In the genomic region with DNA sequence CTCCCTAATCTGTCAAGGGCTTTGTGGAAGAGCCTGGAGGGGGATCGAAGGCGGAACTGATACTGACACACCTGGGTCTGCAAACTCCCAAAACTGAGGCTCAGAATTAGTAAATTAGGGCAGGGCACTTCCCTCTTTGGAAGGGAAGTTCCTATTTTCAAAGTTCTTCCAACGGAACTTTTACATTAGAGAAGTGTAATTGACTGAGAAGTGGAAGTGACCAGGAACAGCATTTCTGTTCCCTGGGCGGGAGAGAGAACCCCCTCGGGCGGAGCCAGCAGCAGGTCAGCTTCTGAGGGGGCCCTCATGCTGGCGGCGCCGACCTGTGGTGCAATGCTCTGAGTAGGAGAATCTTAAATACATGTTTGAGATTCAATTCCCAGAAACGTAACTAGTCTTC, we compare ENCODE assay signal across 7 cellular contexts. TPM values are rescaled to one million over a fixed set of nuclear protein-coding genes. Genes with fewer than 3 reads are reported as not detected.
DNase-seq lines count a peak whose midpoint lies in the region; ATAC-seq and TF ChIP-seq lines count a peak whose summit lies in the region.

No MANE protein-coding gene starts in this region.

- H3K4me1 ChIP-seq in GM23248 (ENCODE audit: insufficient read depth) (peaks cover 18% of the 10 kb centered on the region; the same call in 1 of the 2 replicates), SJCRH30 (peaks cover 4% of the 10 kb centered on the region)

- peaks cover 10% of the 10 kb centered on the region for H3F3A ChIP-seq in GM23248 (ENCODE audit: insufficient read depth)

- peaks cover 4% of the 10 kb centered on the region for H3K9me3 Mint-ChIP-seq in glutamatergic neuron (ENCODE audit: unreplicated experiment)

- H3K4me3 ChIP-seq in GM23248 (peak overlapping the region; percentile 98), SJCRH30 (peak overlapping the region; percentile 95; the same call in 1 of the 2 replicates), skin epidermis (peak overlapping the region in 5 of 7 experiments; percentile 90 to 99 (median 98))

- 0 out of 2 replicates have a peak, but pooled peaks cover 4% of the 10 kb centered on the region for H4K20me1 ChIP-seq in GM23248 (ENCODE audit: insufficient read depth)

- peak overlapping the region; percentile 88 for H2AFZ ChIP-seq in GM23248

- peak overlapping the region; percentile 78 for H3K4me3 Mint-ChIP-seq in glutamatergic neuron (ENCODE audit: unreplicated experiment)

- DNase-seq in GM23248 (no peak), SJCRH30 (no peak), glutamatergic neuron (no peak), NCI-H748 treated with DMSO at 0.1 percent for 48 hours (lab: John Stamatoyannopoulos, UW) (no peak), iPS-NIHi11 (ENCODE audit: low spot score) (no peak)

- H3K79me2 ChIP-seq in GM23248 (ENCODE audit: insufficient read depth): peaks cover 38% of the 10 kb centered on the region

- H3K4me2 ChIP-seq in GM23248 (ENCODE audit: unreplicated experiment): peak overlapping the region; percentile 84

- no peaks in the 10 kb centered on the region for H3K36me3 Mint-ChIP-seq in glutamatergic neuron (ENCODE audit: unreplicated experiment)

- TF ChIP-seq CTCF in glutamatergic neuron (IDR thresholded peaks at IDR 0.05; ENCODE audit: partially characterized antibody, unreplicated experiment): no peak

- no peak overlapping the region for H3K27ac ChIP-seq in GM23248
- H3K27ac ChIP-seq in SJCRH30: no peak overlapping the region
- peak overlapping the region in 17 of 21 experiments; percentile 75 to 99 (median 95) for H3K27ac ChIP-seq in skin epidermis

- H3K27me3 ChIP-seq in GM23248 (replicated peaks; ENCODE audit: insufficient read depth) (no peaks in the 10 kb centered on the region), SJCRH30 (no peaks in the 10 kb centered on the region)

- no peaks in the 10 kb centered on the region for H3K9me3 ChIP-seq in GM23248 (ENCODE audit: low read depth)
- no peaks in the 10 kb centered on the region for H3K9me3 ChIP-seq in SJCRH30 (replicated peaks)

- peaks cover 4% of the 10 kb centered on the region for H3K4me1 Mint-ChIP-seq in glutamatergic neuron (ENCODE audit: low read depth, unreplicated experiment)

- 48 to 52% methylated on average over 10 of the region's 10 CpGs for WGBS in GM23248 (ENCODE audit: low coverage in 1 of 2, low lambda C conversion rate in 2 of 2, missing lambda C conversion rate in 2 of 2), 2 experiments

- H3K36me3 ChIP-seq in GM23248 (ENCODE audit: low read depth): no peaks in the 10 kb centered on the region
- no peaks in the 10 kb centered on the region for H3K36me3 ChIP-seq in SJCRH30

- H3K9me2 ChIP-seq in GM23248 (ENCODE audit: insufficient read depth): no peaks in the 10 kb centered on the region

- in situ Hi-C loops in GM23248 (cut with MboI): no loop called here

- ATAC-seq in HG02610 (IDR thresholded peaks at IDR 0.05; ENCODE audit: unreplicated experiment): no peak

- peaks cover 5% of the 10 kb centered on the region for H3K27me3 Mint-ChIP-seq in glutamatergic neuron (ENCODE audit: unreplicated experiment)

- 0 out of 2 replicates have a peak overlapping the region, but pooled peaks have one; percentile 89 for H3K9ac ChIP-seq in GM23248

- H3K27ac Mint-ChIP-seq in glutamatergic neuron (ENCODE audit: unreplicated experiment): peak overlapping the region; percentile 7

RNA-seq across cellular contexts. Expression of a gene that starts 1.1 kb away (rescaled TPM):
- total RNA-seq in GM23248 (2014; rRNA removed; shearing (Covaris generic)): 7.8 and 8.6 TPM in 2 replicates
- 5.0 and 5.8 TPM in 2 replicates for polyA plus RNA-seq in GM23248 (2016; fragmentation: Nextera tagmentation; extraction: Ambion mirVana)
- 11.8 and 12.9 TPM in 2 replicates for total RNA-seq in SJCRH30 (2014; rRNA removed; shearing (Covaris generic))
- 40.5 TPM for total RNA-seq in glutamatergic neuron (ENCODE audit: unreplicated experiment)

RNA-seq across cellular contexts. Expression of a gene that starts 19.8 kb away (rescaled TPM):
- total RNA-seq in GM23248 (2014; rRNA removed; shearing (Covaris generic)): not detected in 2 replicates
- not detected in 2 replicates for polyA plus RNA-seq in GM23248 (2016; fragmentation: Nextera tagmentation; extraction: Ambion mirVana)
- not detected in 2 replicates for total RNA-seq in SJCRH30 (2014; rRNA removed; shearing (Covaris generic))
- total RNA-seq in glutamatergic neuron (ENCODE audit: unreplicated experiment): not detected

RNA-seq across cellular contexts. Expression of a gene that starts 36.6 kb away (rescaled TPM):
- 19.7 and 28.0 TPM in 2 replicates for total RNA-seq in GM23248 (2014; rRNA removed; shearing (Covaris generic))
- polyA plus RNA-seq in GM23248 (2016; fragmentation: Nextera tagmentation; extraction: Ambion mirVana): 13.4 and 13.8 TPM in 2 replicates
- 0.24 and 0.25 TPM in 2 replicates for total RNA-seq in SJCRH30 (2014; rRNA removed; shearing (Covaris generic))
- 1.7 TPM for total RNA-seq in glutamatergic neuron (ENCODE audit: unreplicated experiment)

RNA-seq across cellular contexts. Expression of a gene that starts 56.2 kb away (rescaled TPM):
- total RNA-seq in GM23248 (2014; rRNA removed; shearing (Covaris generic)): not detected in 2 replicates
- 0.06 and 0.14 TPM in 2 replicates for polyA plus RNA-seq in GM23248 (2016; fragmentation: Nextera tagmentation; extraction: Ambion mirVana)
- 0.08 TPM in 1 of 2 replicates, not detected in the other for total RNA-seq in SJCRH30 (2014; rRNA removed; shearing (Covaris generic))
- 2.4 TPM for total RNA-seq in glutamatergic neuron (ENCODE audit: unreplicated experiment)

Comparison
In these comparisons a context has a peak if more than half of its experiments do, and no peak if none do; other contexts are left out.
1. H3K27ac ChIP-seq: peak in skin epidermis (17 of 21); none in GM23248 (single experiment) and SJCRH30 (single experiment).
2. Peak in every context shown above with its lines, with median percentiles within 50 percentile points of each other: H3K4me3 ChIP-seq.